ENCODE assay signal across 8 cellular contexts in genomic region chrX:133215747-133216146, GRCh38. TPM values are rescaled to one million over a fixed set of nuclear protein-coding genes. Genes with fewer than 3 reads are reported as not detected.
DNase-seq lines count a peak whose midpoint lies in the region; ATAC-seq, FAIRE-seq and TF ChIP-seq lines count a peak whose summit lies in the region.

No MANE protein-coding gene starts in this region.

- H3K23ac ChIP-seq in IMR-90 (ENCODE audit: low read depth, low read length): no peak overlapping the region

- no peak overlapping the region for H3K56ac ChIP-seq in IMR-90 (ENCODE audit: extremely low read depth, insufficient read depth, low read length)

- H3K4me1 ChIP-seq in IMR-90 (ENCODE audit: control insufficient read depth, insufficient read depth, low read length) (no peaks in the 10 kb centered on the region), GM12878 (ENCODE audit: control insufficient read depth, insufficient read depth, low read length) (no peaks in the 10 kb centered on the region), mucosa of descending colon (ENCODE audit: low read depth) (no peaks in the 10 kb centered on the region), kidney (ENCODE audit: control insufficient read depth in 1 of 2, insufficient read depth in 1 of 2, low read depth in 1 of 2, low read length in 2 of 2) (no peaks in the 10 kb centered on the region)

- no peak overlapping the region for H3K14ac ChIP-seq in IMR-90 (replicated peaks; ENCODE audit: low read depth, low read length)

- H2BK120ac ChIP-seq in IMR-90 (ENCODE audit: low read depth, low read length): no peak overlapping the region

- no peak for TF ChIP-seq POLR2A in IMR-90 (IDR thresholded peaks at IDR 0.05; ENCODE audit: low read depth, low read length)
- no peak for TF ChIP-seq POLR2A in GM12878 (IDR thresholded peaks at IDR 0.05; ENCODE audit: low read depth, low read length)

- FAIRE-seq in GM12878 (lab: Jason Lieb, UNC) (no peak), kidney (lab: Jason Lieb, UNC) (no peak)

- intact Hi-C loops in IMR-90 (cut with micrococcal nuclease) (no loop called here), GM12878 (cut with micrococcal nuclease; ENCODE audit: unreplicated experiment) (no loop called here), mucosa of descending colon (cut with DNase I, micrococcal nuclease) (no loop called here), kidney (cut with DNase I) (no loop called here)

- H2AFZ ChIP-seq in IMR-90 (replicated peaks; ENCODE audit: low read length, poor library complexity) (no peak overlapping the region), GM12878 (ENCODE audit: control insufficient read depth, low read depth, low read length) (no peak overlapping the region)

- no peak overlapping the region for H2BK5ac ChIP-seq in IMR-90 (ENCODE audit: low read depth, low read length, poor library complexity, severe bottlenecking)

- TF ChIP-seq RAD21 in IMR-90 (IDR thresholded peaks at IDR 0.05; ENCODE audit: low read length) (no peak), GM12878 (IDR thresholded peaks at IDR 0.05; ENCODE audit: insufficient read depth, low read depth, low read length) (peak; percentile 9; the same call in 1 of the 2 replicates)

- ATAC-seq in IMR-90 (ENCODE audit: low read depth) (no peak), GM12878 (no peak), mucosa of descending colon (peak; percentile 19), GM21723 (IDR thresholded peaks at IDR 0.05; ENCODE audit: unreplicated experiment) (no peak), GM21737 (IDR thresholded peaks at IDR 0.05; ENCODE audit: unreplicated experiment) (no peak)

- CTCF ChIA-PET in IMR-90 (lab: Yijun Ruan, JAX) (interaction anchor here (0.6 kb wide), 1 partner anchor 10 kb away, joined by 3 read pairs; no protein-coding TSS in a partner anchor), GM12878 (lab: Yijun Ruan, JAX) (interaction anchor here (0.6 to 1.3 kb wide), 5 partner anchors 9 to 218 kb away, joined by 3 to 7 read pairs (median 3); no protein-coding TSS in a partner anchor)

- H4K91ac ChIP-seq in IMR-90 (ENCODE audit: insufficient read depth, low read depth, low read length): no peak overlapping the region

- H3K9ac ChIP-seq in IMR-90 (ENCODE audit: low read depth, low read length) (no peak overlapping the region), GM12878 (ENCODE audit: control insufficient read depth, insufficient read depth, low read length) (no peak overlapping the region), kidney (ENCODE audit: low read length in 2 of 2) (no peak overlapping the region)

- TF ChIP-seq CTCF in IMR-90 (conservative IDR thresholded peaks at IDR 0.05; ENCODE audit: low read depth, low read length): peak; percentile 29; the same call in 1 of the 2 replicates
- TF ChIP-seq CTCF in GM12878 (IDR thresholded peaks at IDR 0.05 in 2 of 3, conservative IDR thresholded peaks at IDR 0.05 in 1 of 3; ENCODE audit: control insufficient read depth in 2 of 3, extremely low read depth in 1 of 3, insufficient read depth in 1 of 3, low read depth in 3 of 3, low read length in 3 of 3): peak in 2 of 3 experiments; percentile 9 to 26; a peak in 2 of 6 replicates
- TF ChIP-seq CTCF in mucosa of descending colon (IDR thresholded peaks at IDR 0.05): no peak
- TF ChIP-seq CTCF in kidney (IDR thresholded peaks at IDR 0.05; ENCODE audit: borderline replicate concordance, extremely low read depth, insufficient read depth): no peak

- H4K5ac ChIP-seq in IMR-90 (ENCODE audit: low read depth, low read length): no peak overlapping the region

- no peak overlapping the region for H2AK5ac ChIP-seq in IMR-90 (ENCODE audit: low read depth, low read length)

- no peak for TF ChIP-seq EP300 in GM12878 (IDR thresholded peaks at IDR 0.05; ENCODE audit: borderline replicate concordance in 1 of 2, control insufficient read depth in 1 of 2, low read depth in 2 of 2, low read length in 2 of 2)

- peak; percentile 30 for DNase-seq in ELF-1 (ENCODE audit: low read depth, low spot score)
- peak; percentile 2 for DNase-seq in IMR-90
- DNase-seq in GM12878 (ENCODE audit: low read depth, low spot score): no peak
- DNase-seq in mucosa of descending colon: peak in 2 of 3 donors; percentile 19 to 49
- no peak for DNase-seq in UCSD-AML1 (lab: John Stamatoyannopoulos, UW; ENCODE audit: unreplicated experiment)
- DNase-seq in kidney: no peak

- H3K4me2 ChIP-seq in IMR-90 (ENCODE audit: low read depth, low read length) (no peak overlapping the region), GM12878 (ENCODE audit: control insufficient read depth, insufficient read depth) (no peak overlapping the region)

- POLR2A ChIA-PET in IMR-90 (lab: Charles Lee; ENCODE audit: unreplicated experiment) (no interaction called here), GM12878 (lab: Charles Lee) (no interaction called here)

- H2AK9ac ChIP-seq in IMR-90 (replicated peaks; ENCODE audit: low read depth, low read length, poor library complexity): no peak overlapping the region

- H4K20me1 ChIP-seq in IMR-90 (ENCODE audit: insufficient read depth, low read length) (no peaks in the 10 kb centered on the region), GM12878 (ENCODE audit: control insufficient read depth, insufficient read depth) (no peaks in the 10 kb centered on the region)

- no CpG with 5 or more reads among the region's 1 CpG for WGBS in IMR-90 (ENCODE audit: extremely low coverage in 2 of 2, insufficient read length in 1 of 2), 2 experiments
- WGBS in GM12878 (ENCODE audit: insufficient coverage, insufficient replicate concordance, low lambda C conversion rate, missing lambda C conversion rate): 0% methylated on average over 1 of the region's 1 CpG

- H3K27me3 ChIP-seq in IMR-90 (ENCODE audit: control insufficient read depth, insufficient read depth, low read length): no peaks in the 10 kb centered on the region; the same call in 1 of the 2 replicates
- H3K27me3 ChIP-seq in GM12878 (replicated peaks in 1 of 2; ENCODE audit: control insufficient read depth in 2 of 2, insufficient read depth in 2 of 2, low read length in 1 of 2): no peaks in the 10 kb centered on the region

- no peak overlapping the region for H4K8ac ChIP-seq in IMR-90 (ENCODE audit: low read depth in 2 of 2, low read length in 2 of 2)

- in situ Hi-C loops in IMR-90 (cut with MboI; ENCODE audit: low sequenced_read_pairs): no loop called here
- in situ Hi-C loops in GM12878 (cut with MboI): no loop called here

- RAD21 ChIA-PET in GM12878 (lab: Charles Lee; ENCODE audit: unreplicated experiment): no interaction called here

- H3K9me3 ChIP-seq in IMR-90 (ENCODE audit: control insufficient read depth, insufficient read depth, low read length) (no peaks in the 10 kb centered on the region), GM12878 (replicated peaks; ENCODE audit: control insufficient read depth, insufficient read depth, low read length) (no peaks in the 10 kb centered on the region), mucosa of descending colon (no peaks in the 10 kb centered on the region), kidney (ENCODE audit: control insufficient read depth in 1 of 2, low read length in 2 of 2) (no peaks in the 10 kb centered on the region)

- H3K36me3 ChIP-seq in IMR-90 (ENCODE audit: control insufficient read depth, insufficient read depth, low read length): no peaks in the 10 kb centered on the region
- H3K36me3 ChIP-seq in GM12878 (ENCODE audit: control insufficient read depth in 2 of 2, insufficient read depth in 2 of 2, low read length in 1 of 2): no peaks in the 10 kb centered on the region
- H3K36me3 ChIP-seq in mucosa of descending colon (ENCODE audit: low read depth): no peaks in the 10 kb centered on the region
- no peaks in the 10 kb centered on the region for H3K36me3 ChIP-seq in kidney (ENCODE audit: control insufficient read depth in 1 of 2, insufficient read depth in 2 of 2, low read length in 2 of 2)

- H3K27ac ChIP-seq in IMR-90 (ENCODE audit: insufficient read depth, low read length) (no peak overlapping the region), GM12878 (ENCODE audit: control insufficient read depth, insufficient read depth) (no peak overlapping the region), kidney (ENCODE audit: low read depth in 2 of 2, low read length in 2 of 2) (no peak overlapping the region)

- no peak overlapping the region for H2BK15ac ChIP-seq in IMR-90 (ENCODE audit: low read depth, low read length)

- H3K4me3 ChIP-seq in IMR-90 (ENCODE audit: insufficient read depth, low read depth, low read length) (no peak overlapping the region), GM12878 (no peak overlapping the region), mucosa of descending colon (no peak overlapping the region), kidney (ENCODE audit: low read length in 2 of 2) (no peak overlapping the region)

- no peak overlapping the region for H2BK20ac ChIP-seq in IMR-90 (ENCODE audit: low read depth, low read length)

- H3K79me2 ChIP-seq in GM12878 (ENCODE audit: control insufficient read depth, insufficient read depth, low read length): no peaks in the 10 kb centered on the region

- no peaks in the 10 kb centered on the region for H3K9me1 ChIP-seq in IMR-90 (ENCODE audit: insufficient read depth, low read length)

- no peak overlapping the region for H3K18ac ChIP-seq in IMR-90 (ENCODE audit: low read depth, low read length)

- SMC1A ChIA-PET in GM12878 (lab: Charles Lee; ENCODE audit: uncharacterized antibody, unreplicated experiment): no interaction called here

- no peaks in the 10 kb centered on the region for H3K79me1 ChIP-seq in IMR-90 (ENCODE audit: low read depth in 1 of 2, low read length in 2 of 2)

- BruUV-seq in IMR-90 (replicated peaks; lab: Mats Ljungman, UMichigan) (no TSS peak), GM12878 (replicated peaks; lab: Mats Ljungman, UMichigan) (no TSS peak)

- dilution Hi-C loops in IMR-90 (cut with HindIII; ENCODE audit: low sequenced_read_pairs, unreplicated experiment): no loop called here

- no peak overlapping the region for H3K4ac ChIP-seq in IMR-90 (ENCODE audit: low read depth, low read length)

RNA-seq across cellular contexts. Expression of gene TFDP3, which starts 2.4 kb away (rescaled TPM):
- total RNA-seq in IMR-90 (2012; rRNA removed): not detected in 2 replicates
- not detected in 2 replicates for polyA plus RNA-seq in IMR-90 (2012; rRNA removed)
- not detected in 2 replicates for polyA plus RNA-seq in IMR-90 (2012; cell fraction: cytosol; rRNA removed)
- polyA plus RNA-seq in IMR-90 (2012; cell fraction: nucleus; rRNA removed; ENCODE audit: low replicate concordance): not detected in 2 replicates
- total RNA-seq in GM12878 (2013; cell fraction: nucleolus; rRNA removed): not detected in 2 replicates
- total RNA-seq in GM12878 (2014; rRNA removed): not detected in 2 replicates
- not detected in 2 replicates for total RNA-seq in GM12878 (2014; rRNA removed; fragmentation: Illumina TruSeq; extraction: Trizol)
- total RNA-seq in GM12878 (2021): not detected in 2 replicates
- not detected for polyA plus RNA-seq in GM12878 (2011; ENCODE audit: low read depth)
- not detected in 2 replicates for polyA plus RNA-seq in GM12878 (2011; rRNA removed)
- 0.06 TPM in 1 of 2 replicates, not detected in the other for polyA plus RNA-seq in GM12878 (2011; cell fraction: cytosol; rRNA removed)
- polyA plus RNA-seq in GM12878 (2011; cell fraction: nucleus; rRNA removed): not detected in 2 replicates
- polyA plus RNA-seq in GM12878 (2012): 0.13 TPM in 1 of 2 replicates, not detected in the other
- polyA plus RNA-seq in GM12878 (2014; fragmentation: Illumina TruSeq; extraction: Trizol): not detected in 2 replicates
- under 1 TPM in 1 of 2 experiments, not detected in 1; 0.14 TPM for polyA plus RNA-seq in GM12878 (2014; fragmentation: Nextera tagmentation; extraction: Ambion mirVana)
- not detected in 2 replicates for polyA plus RNA-seq in GM12878 (2014; rRNA removed)
- not detected for polyA plus RNA-seq in GM12878 (2016; fragmentation: Nextera tagmentation; extraction: Ambion mirVana)
- polyA minus RNA-seq in GM12878 (2011; rRNA and poly(A)+ RNA removed): not detected in 2 replicates
- not detected in 2 replicates for polyA minus RNA-seq in GM12878 (2011; cell fraction: cytosol; rRNA and poly(A)+ RNA removed)
- polyA minus RNA-seq in GM12878 (2011; cell fraction: nucleus; rRNA and poly(A)+ RNA removed): not detected in 2 replicates
- total RNA-seq in mucosa of descending colon: not detected
- total RNA-seq in kidney: not detected
- not detected for polyA plus RNA-seq in kidney (ENCODE audit: insufficient read depth, low read depth, low replicate concordance)

Comparison
In these comparisons a context has a peak if more than half of its experiments do, and no peak if none do; other contexts are left out.
1. DNase-seq: peak in ELF-1 (single experiment), IMR-90 (single experiment) and mucosa of descending colon (2 of 3); none in GM12878 (single experiment), UCSD-AML1 (single experiment) and kidney (single experiment).
2. CTCF ChIP-seq: peak in IMR-90 (single experiment) and GM12878 (2 of 3); none in mucosa of descending colon (single experiment) and kidney (single experiment).